In the genomic region with DNA sequence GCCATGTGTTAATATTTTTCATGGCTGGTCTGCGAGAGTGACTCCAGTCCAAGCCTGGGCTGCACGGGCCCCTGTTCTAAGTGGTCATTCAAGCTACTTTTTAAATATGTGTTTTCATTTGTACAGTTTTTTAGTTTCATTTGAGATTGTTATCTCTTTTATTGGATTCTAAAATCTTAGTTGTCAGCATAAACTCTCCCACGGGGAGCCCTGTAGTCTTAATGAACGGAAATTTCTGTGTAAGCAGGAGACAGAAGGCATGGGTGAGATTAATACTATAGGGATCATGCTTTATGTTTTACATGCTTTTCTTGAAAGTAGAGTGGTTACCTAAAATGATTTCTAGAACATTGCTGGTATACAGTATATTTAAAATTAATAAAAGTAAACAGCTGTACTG, we compare ENCODE assay signal across 22 cellular contexts.
A peak's percentile ranks its signal among the peaks of the same experiment; 100 is the strongest.
DNase-seq lines count a peak whose midpoint lies in the region; ATAC-seq and TF ChIP-seq lines count a peak whose summit lies in the region.
"Had no signal": no experiment of that assay in that cellular context is flagged by ENCODE, and none has a peak within 500 bp of the region (broad histone marks: within the 10 kb centered on the region; RNA-seq: fewer than 3 reads in every experiment).

No MANE protein-coding gene starts in this region.

- no peak overlapping the region for H3K9ac ChIP-seq in Loucy (ENCODE audit: low read depth, low read length, poor library complexity, severe bottlenecking)
- H3K9ac ChIP-seq: BLaER1 treated with 17β-estradiol and CSF1 and Interleukin-3, amounts not matched to agents 10 nM and 100 nM; GM23248 had no signal

- no peak overlapping the region for H3K4me3 Mint-ChIP-seq in activated naive CD4-positive, alpha-beta T cell treated with anti-CD3 and anti-CD28 coated beads, Interleukin-2, amount 10 ng/mL, durations not matched to agents 7 days and 5 days
- H3K4me3 Mint-ChIP-seq in activated T-helper 17 cell treated with anti-CD3 and anti-CD28 coated beads, Interleukin-2, amount 50 U/mL, for 72 hours, result peak overlapping the region; percentile 13
- H3K4me3 Mint-ChIP-seq: CD14-positive monocyte; CD4-positive, alpha-beta T cell had no signal

- no peak for ATAC-seq in activated T-helper 17 cell treated with anti-CD3 and anti-CD28 coated beads, Interleukin-2, amount 50 U/mL, for 72 hours (replicated peaks)
- ATAC-seq in HG02623 (IDR thresholded peaks at IDR 0.05; ENCODE audit: unreplicated experiment), result no peak
- ATAC-seq: GM12878 had no signal

- peak overlapping the region; percentile 52 for H3K4me2 ChIP-seq in Loucy (ENCODE audit: low read depth, low read length, poor library complexity, severe bottlenecking)
- H3K4me2 ChIP-seq: BLaER1 treated with 17β-estradiol and CSF1 and Interleukin-3, amounts not matched to agents 10 nM and 100 nM had no signal

- H3K36me3 ChIP-seq in Loucy (ENCODE audit: insufficient read depth, low read length), result no peaks in the 10 kb centered on the region
- H3K36me3 ChIP-seq: BE2C; BLaER1 treated with 17β-estradiol and CSF1 and Interleukin-3, amounts not matched to agents 10 nM and 100 nM had no signal

- no peaks in the 10 kb centered on the region for H3K27me3 Mint-ChIP-seq in activated naive CD4-positive, alpha-beta T cell treated with anti-CD3 and anti-CD28 coated beads, Interleukin-2, amount 10 ng/mL, durations not matched to agents 7 days and 5 days
- H3K27me3 Mint-ChIP-seq in activated T-helper 17 cell treated with anti-CD3 and anti-CD28 coated beads, Interleukin-2, amount 50 U/mL, for 72 hours, result no peaks in the 10 kb centered on the region
- H3K27me3 Mint-ChIP-seq: CD4-positive, alpha-beta T cell had no signal

- H3K27ac Mint-ChIP-seq in activated naive CD4-positive, alpha-beta T cell treated with anti-CD3 and anti-CD28 coated beads, Interleukin-2, amount 10 ng/mL, durations not matched to agents 7 days and 5 days, result peak overlapping the region; percentile 20
- peak overlapping the region; percentile 25 for H3K27ac Mint-ChIP-seq in activated T-helper 17 cell treated with anti-CD3 and anti-CD28 coated beads, Interleukin-2, amount 50 U/mL, for 72 hours
- H3K27ac Mint-ChIP-seq: CD14-positive monocyte; CD4-positive, alpha-beta T cell had no signal

- H3K27me3 ChIP-seq in Loucy (ENCODE audit: insufficient read depth, low read length, poor library complexity, severe bottlenecking), result no peaks in the 10 kb centered on the region
- H3K27me3 ChIP-seq: BE2C; BLaER1 treated with 17β-estradiol and CSF1 and Interleukin-3, amounts not matched to agents 10 nM and 100 nM had no signal

- 0 out of 2 replicates have a peak overlapping the region, but pooled peaks have one; percentile 29 for H2AFZ ChIP-seq in Loucy (ENCODE audit: low read length)
- H2AFZ ChIP-seq: GM23248 had no signal

- H3K4me1 Mint-ChIP-seq in activated naive CD4-positive, alpha-beta T cell treated with anti-CD3 and anti-CD28 coated beads, Interleukin-2, amount 10 ng/mL, durations not matched to agents 7 days and 5 days, result peaks cover 88% of the 10 kb centered on the region
- H3K4me1 Mint-ChIP-seq in activated T-helper 17 cell treated with anti-CD3 and anti-CD28 coated beads, Interleukin-2, amount 50 U/mL, for 72 hours, result peaks cover 22% of the 10 kb centered on the region

- no peaks in the 10 kb centered on the region for H3K79me2 ChIP-seq in Loucy (ENCODE audit: insufficient read depth, low read length)

- CTCF ChIA-PET in activated naive CD4-positive, alpha-beta T cell treated with anti-CD3 and anti-CD28 coated beads, Interleukin-2, amount 10 ng/mL, durations not matched to agents 7 days and 5 days (lab: Charles Lee), result no interaction called here

- no peaks in the 10 kb centered on the region for H3K9me3 ChIP-seq in Loucy (ENCODE audit: insufficient read depth, low read depth, low read length)
- H3K9me3 ChIP-seq: BE2C; BLaER1 treated with 17β-estradiol and CSF1 and Interleukin-3, amounts not matched to agents 10 nM and 100 nM had no signal

- no peak for DNase-seq in activated naive CD4-positive, alpha-beta T cell treated with anti-CD3 and anti-CD28 coated beads, Interleukin-2, amount 10 ng/mL, durations not matched to agents 7 days and 5 days
- DNase-seq in activated naive CD4-positive, alpha-beta T cell treated with Interleukin-2 at 50 U/mL for 16 hours, result no peak
- no peak for DNase-seq in putamen (ENCODE audit: low spot score)
- no peak for DNase-seq in activated effector memory CD4-positive, alpha-beta T cell treated with anti-CD3 and anti-CD28 coated beads, Interleukin-2, amount 50 U/mL, for 16 hours
- DNase-seq: ACHN; AML-193; BE2C; CD4-positive, alpha-beta T cell; CD8-positive, alpha-beta memory T cell; DMS 273 treated with DMSO at 0.1 percent for 48 hours; DMS79; EL; GDM1; GM23248; H7; HCEC 1CT had no signal

- no peaks in the 10 kb centered on the region for H4K20me1 ChIP-seq in Loucy (ENCODE audit: insufficient read depth, low read length, poor library complexity, severe bottlenecking)
- H4K20me1 ChIP-seq: BLaER1 treated with 17β-estradiol and CSF1 and Interleukin-3, amounts not matched to agents 10 nM and 100 nM had no signal

- peaks cover 58% of the 10 kb centered on the region for H3K36me3 Mint-ChIP-seq in activated naive CD4-positive, alpha-beta T cell treated with anti-CD3 and anti-CD28 coated beads, Interleukin-2, amount 10 ng/mL, durations not matched to agents 7 days and 5 days
- H3K36me3 Mint-ChIP-seq in activated T-helper 17 cell treated with anti-CD3 and anti-CD28 coated beads, Interleukin-2, amount 50 U/mL, for 72 hours (ENCODE audit: low read depth), result no peaks in the 10 kb centered on the region
- H3K36me3 Mint-ChIP-seq: CD14-positive monocyte had no signal

- no peaks in the 10 kb centered on the region for H3K9me2 ChIP-seq in Loucy (replicated peaks; ENCODE audit: low read depth, low read length)

- H3K4me3 ChIP-seq in Loucy (ENCODE audit: low read length, poor library complexity, severe bottlenecking), result no peak overlapping the region
- H3K4me3 ChIP-seq: BLaER1 treated with 17β-estradiol and CSF1 and Interleukin-3, amounts not matched to agents 10 nM and 100 nM; GM12878; GM23248 had no signal

- TF ChIP-seq CTCF in Loucy (conservative IDR thresholded peaks at IDR 0.05; ENCODE audit: low read length), result no peak

- H3K9me3 Mint-ChIP-seq in activated naive CD4-positive, alpha-beta T cell treated with anti-CD3 and anti-CD28 coated beads, Interleukin-2, amount 10 ng/mL, durations not matched to agents 7 days and 5 days, result peaks cover 31% of the 10 kb centered on the region
- H3K9me3 Mint-ChIP-seq in activated T-helper 17 cell treated with anti-CD3 and anti-CD28 coated beads, Interleukin-2, amount 50 U/mL, for 72 hours, result no peaks in the 10 kb centered on the region
- H3K9me3 Mint-ChIP-seq: CD14-positive monocyte had no signal

- peaks cover 44% of the 10 kb centered on the region for H3K4me1 ChIP-seq in Loucy (ENCODE audit: insufficient read depth, low read length, poor library complexity, severe bottlenecking)
- H3K4me1 ChIP-seq: BE2C; BLaER1 treated with 17β-estradiol and CSF1 and Interleukin-3, amounts not matched to agents 10 nM and 100 nM had no signal

- peaks cover 6% of the 10 kb centered on the region; the same call in 1 of the 2 replicates for H3F3A ChIP-seq in Loucy (ENCODE audit: low read depth)
